ENCODE assay signal across 23 cellular contexts in the genomic region with DNA sequence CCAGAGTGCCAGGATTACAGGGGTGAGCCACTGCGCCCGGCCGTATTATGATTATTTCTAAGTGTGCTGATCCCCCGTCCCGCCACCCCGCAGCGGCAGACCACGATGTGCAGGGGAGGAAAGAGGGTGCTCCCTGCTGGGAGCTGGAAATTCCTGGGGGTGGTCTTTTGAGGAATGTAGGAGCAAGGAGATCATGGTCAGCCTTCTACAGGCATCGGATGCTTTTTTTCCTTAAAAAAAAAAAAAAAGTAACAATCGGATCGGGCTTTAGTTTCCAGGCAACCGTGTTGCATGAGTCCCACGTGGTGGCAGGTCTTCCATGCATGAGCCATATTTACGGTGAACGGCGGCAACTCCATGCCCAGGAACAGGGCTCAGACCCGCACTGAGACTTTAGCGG.
DNase-seq lines count a peak whose midpoint lies in the region; ATAC-seq, FAIRE-seq and TF ChIP-seq lines count a peak whose summit lies in the region.
"Had no signal": no experiment of that assay in that cellular context is flagged by ENCODE, and none has a peak within 500 bp of the region (broad histone marks: within the 10 kb centered on the region; RNA-seq: fewer than 3 reads in every experiment).

No MANE protein-coding gene starts in this region.

- no peak for FAIRE-seq in GM12892 (lab: Jason Lieb, UNC)
- FAIRE-seq: colon had no signal

- ATAC-seq in HG03354 (IDR thresholded peaks at IDR 0.05; ENCODE audit: poor library complexity, severe bottlenecking, unreplicated experiment) (no peak), HG03520 (IDR thresholded peaks at IDR 0.05; ENCODE audit: unreplicated experiment) (no peak)
- ATAC-seq: gastroesophageal sphincter had no signal

- DNase-seq in Ammon's horn (ENCODE audit: low spot score) = peak; percentile 19
- DNase-seq in ELF-1 (ENCODE audit: low read depth, low spot score) = peak; percentile 65
- DNase-seq in NCI-H2171 treated with DMSO at 0.1 percent for 48 hours (lab: John Stamatoyannopoulos, UW) = peak; percentile 69
- DNase-seq in cerebellar cortex (ENCODE audit: low spot score) = peak; percentile 19
- DNase-seq in activated effector memory CD4-positive, alpha-beta T cell treated with Interleukin-2 at 50 U/mL for 16 hours = no peak
- no peak for DNase-seq in GM12892 (ENCODE audit: insufficient read length)
- DNase-seq: activated CD4-positive, alpha-beta memory T cell treated with anti-CD3 and anti-CD28 coated beads, Interleukin-2, amount 10 ng/mL, durations not matched to agents 7 days and 5 days; activated T-cell treated with anti-CD3 and anti-CD28 coated beads for 4 hours; adrenal gland; brain microvascular endothelial cell; CD4-positive, alpha-beta memory T cell; DMS79; kidney glomerular epithelial cell; NCI-H1436; Peyer's patch; SJCRH30; stimulated activated CD4-positive, alpha-beta T cell treated with anti-CD3 and anti-CD28 coated beads, Interleukin-4, amount 100 ng/mL, for 4 hours; T-helper 2 cell; thyroid gland had no signal

- TF ChIP-seq POLR2A in GM12892 (IDR thresholded peaks at IDR 0.05; ENCODE audit: low read depth, low read length) = no peak

Comparison
In these comparisons a context has a peak if more than half of its experiments do, and no peak if none do; other contexts are left out.
1. DNase-seq: peak in Ammon's horn (single experiment), ELF-1 (single experiment), NCI-H2171 treated with DMSO at 0.1 percent for 48 hours (single experiment) and cerebellar cortex (single experiment); none in activated effector memory CD4-positive, alpha-beta T cell treated with Interleukin-2 at 50 U/mL for 16 hours (single experiment) and GM12892 (single experiment).